ENCODE assay signal across 19 cellular contexts in the genomic region with DNA sequence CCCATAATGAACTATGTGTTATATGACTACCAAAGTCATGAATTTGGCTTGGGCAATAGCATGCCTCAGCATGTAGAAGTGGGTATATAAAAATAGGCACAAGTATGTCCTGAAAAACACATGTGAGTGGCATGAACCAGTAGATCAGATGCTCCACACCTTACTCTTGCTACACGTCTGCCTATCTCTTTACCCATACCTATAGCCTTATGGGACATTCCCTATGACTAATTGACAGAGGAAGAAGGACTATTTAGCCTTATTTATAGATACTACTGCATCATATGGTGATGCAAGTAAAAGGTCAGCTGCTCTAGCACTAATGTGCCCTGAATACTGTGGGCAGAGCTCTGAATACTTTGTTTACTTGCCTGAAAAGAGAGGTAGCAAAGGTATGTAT.
A peak's percentile ranks its signal among the peaks of the same experiment; 100 is the strongest.
DNase-seq lines count a peak whose midpoint lies in the region; ATAC-seq lines count a peak whose summit lies in the region.
"Had no signal": no experiment of that assay in that cellular context is flagged by ENCODE, and none has a peak within 500 bp of the region (broad histone marks: within the 10 kb centered on the region; RNA-seq: fewer than 3 reads in every experiment).

No MANE protein-coding gene starts in this region.

- DNase-seq in ELR (ENCODE audit: low read depth) (peak; percentile 19), amniotic epithelial cell (ENCODE audit: low read depth) (peak; percentile 7), iPS-NIHi11 (ENCODE audit: low spot score) (no peak)
- no peak for DNase-seq in activated naive CD4-positive, alpha-beta T cell treated with Interleukin-2 at 50 U/mL for 16 hours
- DNase-seq: activated T-cell treated with anti-CD3 and anti-CD28 coated beads, Interleukin-2, amount 50 U/mL, for 72 hours; Caco-2; cerebellar nuclear complex; EL; gastrocnemius medialis; HCEC 1CT; kidney; NCI-H1092 treated with DMSO at 0.1 percent for 48 hours; NCI-H2107; NCI-H526; uterus had no signal

- ATAC-seq in GM21360 (IDR thresholded peaks at IDR 0.05; ENCODE audit: unreplicated experiment) (peak; percentile 59), HG03280 (IDR thresholded peaks at IDR 0.05; ENCODE audit: unreplicated experiment) (peak; percentile 50), HG03460 (IDR thresholded peaks at IDR 0.05; ENCODE audit: unreplicated experiment) (no peak)
- no peak for ATAC-seq in activated CD4-positive, CD25-positive, alpha-beta regulatory T cell treated with anti-CD3 and anti-CD28 coated beads, Interleukin-2, amount 50 U/mL, for 24 hours
- ATAC-seq: activated T-cell treated with anti-CD3 and anti-CD28 coated beads, Interleukin-2, amount 50 U/mL, for 72 hours; gastrocnemius medialis had no signal

Comparison
In these comparisons a context has a peak if more than half of its experiments do, and no peak if none do; other contexts are left out.
1. DNase-seq: peak in ELR (single experiment) and amniotic epithelial cell (single experiment); none in activated naive CD4-positive, alpha-beta T cell treated with Interleukin-2 at 50 U/mL for 16 hours (single experiment) and iPS-NIHi11 (single experiment).
2. ATAC-seq: peak in GM21360 (single experiment) and HG03280 (single experiment); none in activated CD4-positive, CD25-positive, alpha-beta regulatory T cell treated with anti-CD3 and anti-CD28 coated beads, Interleukin-2, amount 50 U/mL, for 24 hours (0 of 2) and HG03460 (single experiment).